Comparison of ENCODE assay signal across 1 cellular context in genomic region chr1:229452956-229453801, GRCh38.
A peak's percentile ranks its signal among the peaks of the same experiment; 100 is the strongest.
TF ChIP-seq lines count a peak whose summit lies in the region.

No MANE protein-coding gene starts in this region.

TF ChIP-seq in H1, 55 proteins besides CTCF, POLR2A, EP300 and RAD21:
- TF ChIP-seq CHD7 (IDR thresholded peaks at IDR 0.05; ENCODE audit: insufficient replicate concordance, low read length) (no peak), NRF1 (IDR thresholded peaks at IDR 0.05; ENCODE audit: low read depth, low read length) (no peak), KDM5A (IDR thresholded peaks at IDR 0.05; ENCODE audit: low read length) (no peak), SIN3A (conservative IDR thresholded peaks at IDR 0.05 in 1 of 2, IDR thresholded peaks at IDR 0.05 in 1 of 2; ENCODE audit: low read depth in 1 of 2, low read length in 2 of 2) (no peak), TAF7 (optimal IDR thresholded peaks at IDR 0.05; ENCODE audit: borderline replicate concordance, low read depth, low read length) (no peak), JUN (IDR thresholded peaks at IDR 0.05; ENCODE audit: low read depth, low read length) (no peak), SAP30 (IDR thresholded peaks at IDR 0.05; ENCODE audit: insufficient read depth, insufficient replicate concordance, low read length) (no peak), KDM1A (IDR thresholded peaks at IDR 0.05; ENCODE audit: borderline replicate concordance, low read length) (peak; percentile 79)
TF ChIP-seq in H1: peak in this region for 1.
